21 cellular contexts compared by ENCODE assay signal in genomic region chr1:155294520-155295182, GRCh38. TPM values are rescaled to one million over a fixed set of nuclear protein-coding genes. Genes with fewer than 3 reads are reported as not detected.
A peak's percentile ranks its signal among the peaks of the same experiment; 100 is the strongest.
DNase-seq lines count a peak whose midpoint lies in the region; ATAC-seq and TF ChIP-seq lines count a peak whose summit lies in the region.
"Had no signal": no experiment of that assay in that cellular context is flagged by ENCODE, and none has a peak within 500 bp of the region (broad histone marks: within the 10 kb centered on the region; RNA-seq: fewer than 3 reads in every experiment).

No MANE protein-coding gene starts in this region.

- ATAC-seq in T-helper 17 cell: no peak
- ATAC-seq in right cardiac atrium: peak; percentile 13 to 25
- ATAC-seq in psoas muscle: peak in 1 of 4 donors; percentile 13
- ATAC-seq in GM21576 (IDR thresholded peaks at IDR 0.05; ENCODE audit: unreplicated experiment): no peak
- ATAC-seq in left colon: no peak

- H3K4me3 Mint-ChIP-seq in T-helper 17 cell: peak overlapping the region; percentile 41
- H3K4me3 Mint-ChIP-seq: activated naive CD8-positive, alpha-beta T cell treated with anti-CD3 and anti-CD28 coated beads for 36 hours; central memory CD8-positive, alpha-beta T cell; neural crest cell had no signal

- H3K27ac ChIP-seq in right cardiac atrium (ENCODE audit: low read length) (no peak overlapping the region), psoas muscle (no peak overlapping the region)
- H3K27ac ChIP-seq: epithelial cell of prostate, PC-9 had no signal

- peak overlapping the region; percentile 79; the same call in 1 of the 2 replicates for H3K9ac ChIP-seq in ES-I3 (ENCODE audit: low read depth, low read length)

- H3K27me3 Mint-ChIP-seq in T-helper 17 cell: peaks cover 44% of the 10 kb centered on the region

- TF ChIP-seq CTCF in psoas muscle (IDR thresholded peaks at IDR 0.05): no peak

- H3K36me3 ChIP-seq in ES-I3 (ENCODE audit: insufficient read depth, low read length) (no peaks in the 10 kb centered on the region), psoas muscle (ENCODE audit: insufficient read depth in 1 of 2, low read depth in 1 of 2) (no peaks in the 10 kb centered on the region)

- H3K9me3 ChIP-seq in ES-I3 (ENCODE audit: control insufficient read depth, insufficient read depth, low read length) (no peaks in the 10 kb centered on the region), T-helper 17 cell (ENCODE audit: control insufficient read depth, low read length, poor library complexity, severe bottlenecking) (no peaks in the 10 kb centered on the region), right cardiac atrium (ENCODE audit: control insufficient read depth, low read length) (no peaks in the 10 kb centered on the region), psoas muscle (no peaks in the 10 kb centered on the region)

- WGBS in right cardiac atrium: 34% methylated on average over 46 of the region's 46 CpGs
- 33 to 34% (median 33%) methylated on average over 46 of the region's 46 CpGs for WGBS in psoas muscle, 3 donors

- no peak for DNase-seq in T-helper 17 cell
- no peak for DNase-seq in right cardiac atrium
- DNase-seq in psoas muscle: no peak
- no peak for DNase-seq in A172 (ENCODE audit: low spot score)
- DNase-seq in DMS153 (lab: John Stamatoyannopoulos, UW): no peak
- DNase-seq in left colon: no peak
- DNase-seq: activated naive CD8-positive, alpha-beta T cell treated with anti-CD3 and anti-CD28 coated beads for 36 hours; DMS53; HCEC 1CT; head of caudate nucleus; Kasumi-1; NCI-H1436 treated with DMSO at 0.1 percent for 48 hours; PC-9; small intestine had no signal

- intact Hi-C loops in right cardiac atrium (cut with DNase I) (no loop called here), psoas muscle (cut with DNase I) (no loop called here), left colon (cut with DNase I, micrococcal nuclease) (no loop called here)

- H3K4me3 ChIP-seq in right cardiac atrium (ENCODE audit: low read length) (no peak overlapping the region), psoas muscle (peak overlapping the region; percentile 8)
- H3K4me3 ChIP-seq: PC-9 had no signal

- H3K4me1 ChIP-seq in ES-I3 (ENCODE audit: insufficient read depth, low read length) (peaks cover 8% of the 10 kb centered on the region), right cardiac atrium (ENCODE audit: control insufficient read depth, insufficient read depth, low read length) (no peaks in the 10 kb centered on the region), psoas muscle (no peaks in the 10 kb centered on the region)

- H3K27me3 ChIP-seq in right cardiac atrium (ENCODE audit: control insufficient read depth, insufficient read depth): no peaks in the 10 kb centered on the region
- H3K27me3 ChIP-seq in psoas muscle (ENCODE audit: insufficient read depth in 3 of 3, low read length in 2 of 3): peaks cover 0 to 23% (median 5%) of the 10 kb centered on the region in 3 donors

- H3K4me1 Mint-ChIP-seq in T-helper 17 cell: peaks cover 12% of the 10 kb centered on the region
- H3K4me1 Mint-ChIP-seq: neural crest cell had no signal

- no peak overlapping the region for H3K27ac Mint-ChIP-seq in T-helper 17 cell
- H3K27ac Mint-ChIP-seq: activated naive CD8-positive, alpha-beta T cell treated with anti-CD3 and anti-CD28 coated beads for 36 hours had no signal

- peaks cover 8% of the 10 kb centered on the region for H3K36me3 Mint-ChIP-seq in T-helper 17 cell (ENCODE audit: low read depth)
- H3K36me3 Mint-ChIP-seq: activated naive CD8-positive, alpha-beta T cell treated with anti-CD3 and anti-CD28 coated beads for 36 hours had no signal

RNA-seq across cellular contexts. Expression of gene PKLR, which starts 6.6 kb away (rescaled TPM):
- not detected for total RNA-seq in T-helper 17 cell
- total RNA-seq in right cardiac atrium: not detected
- polyA plus RNA-seq in right cardiac atrium: not detected
- total RNA-seq in psoas muscle: not detected
- polyA plus RNA-seq in psoas muscle: under 1 TPM in 1 of 3 donors, not detected in 2; 0.01 TPM
- not detected in 2 replicates for total RNA-seq in A172 (2014; rRNA removed; shearing (Covaris generic))
- 1 to 10 TPM; 1.0 to 1.9 TPM for total RNA-seq in left colon
- total RNA-seq: activated naive CD8-positive, alpha-beta T cell treated with anti-CD3 and anti-CD28 coated beads for 36 hours; NCI-H460; neural crest cell; PC-9; subcutaneous adipose tissue had no signal

RNA-seq across cellular contexts. Expression of gene FDPS, which starts 14.0 kb away (rescaled TPM):
- total RNA-seq in T-helper 17 cell: 10 to 100 TPM; 63.0 TPM
- 100 to 1,000 TPM in 2 of 4 donors, 10 to 100 TPM in 2; 78.9 to 113 (median 99.1) TPM for total RNA-seq in right cardiac atrium
- 103 TPM for polyA plus RNA-seq in right cardiac atrium
- total RNA-seq in psoas muscle: 10 to 100 TPM; 46.2 to 60.8 (median 48.8) TPM
- polyA plus RNA-seq in psoas muscle: 10 to 100 TPM; 53.7 to 85.2 (median 54.9) TPM
- total RNA-seq in A172 (2014; rRNA removed; shearing (Covaris generic)): 304 and 375 TPM in 2 replicates
- 100 to 1,000 TPM; 192 to 375 TPM for total RNA-seq in left colon

RNA-seq across cellular contexts. Expression of gene HCN3, which starts 17.4 kb away (rescaled TPM):
- 1 to 10 TPM; 1.3 to 1.5 TPM for total RNA-seq in T-helper 17 cell
- 1 to 10 TPM in 2 of 4 donors, under 1 TPM in 2; 0.92 to 1.4 (median 1.1) TPM for total RNA-seq in right cardiac atrium
- polyA plus RNA-seq in right cardiac atrium: 0.77 TPM
- under 1 TPM in 3 of 4 donors, not detected in 1; 0.27 to 0.82 (median 0.32) TPM for total RNA-seq in psoas muscle
- under 1 TPM; 0.38 to 0.97 (median 0.52) TPM for polyA plus RNA-seq in psoas muscle
- 0.98 and 1.0 TPM in 2 replicates for total RNA-seq in A172 (2014; rRNA removed; shearing (Covaris generic))
- 10 to 100 TPM; 11.2 to 21.5 TPM for total RNA-seq in left colon

RNA-seq across cellular contexts. Expression of gene CLK2, which starts 21.3 kb away (rescaled TPM):
- total RNA-seq in T-helper 17 cell (10 to 100 TPM; 54.8 to 57.8 TPM), right cardiac atrium (10 to 100 TPM; 19.4 to 26.2 (median 22.5) TPM), psoas muscle (10 to 100 TPM; 11.7 to 28.5 (median 22.7) TPM), left colon (10 to 100 TPM; 34.3 to 41.0 TPM)
- polyA plus RNA-seq in right cardiac atrium (21.8 TPM), psoas muscle (10 to 100 TPM; 15.2 to 20.9 (median 15.3) TPM)
- total RNA-seq in A172 (2014; rRNA removed; shearing (Covaris generic)): 13.9 and 21.6 TPM in 2 replicates

RNA-seq across cellular contexts. Expression of gene RUSC1, which starts 26.0 kb away (rescaled TPM):
- total RNA-seq in T-helper 17 cell (10 to 100 TPM; 13.2 to 14.8 TPM), right cardiac atrium (10 to 100 TPM; 20.8 to 29.7 (median 24.5) TPM), psoas muscle (10 to 100 TPM in 1 of 4 donors, 1 to 10 TPM in 3; 6.5 to 14.2 (median 8.7) TPM), left colon (10 to 100 TPM; 73.2 to 78.8 TPM)
- polyA plus RNA-seq in right cardiac atrium (23.2 TPM), psoas muscle (10 to 100 TPM; 10.3 to 21.6 (median 16.4) TPM)
- 47.0 and 48.2 TPM in 2 replicates for total RNA-seq in A172 (2014; rRNA removed; shearing (Covaris generic))

Comparison
In these comparisons a context has a peak if more than half of its experiments do, and no peak if none do; other contexts are left out.
1. ATAC-seq: peak in right cardiac atrium (2 of 2); none in T-helper 17 cell (single experiment), GM21576 (single experiment) and left colon (single experiment).